Comparison of ENCODE assay signal across 7 cellular contexts in genomic region chr2:225814554-225814953, GRCh38.
"Had no signal": no experiment of that assay in that cellular context is flagged by ENCODE, and none has a peak within 500 bp of the region (broad histone marks: within the 10 kb centered on the region; RNA-seq: fewer than 3 reads in every experiment).

No MANE protein-coding gene starts in this region.

- H3K4me3 ChIP-seq: GM23338 had no signal

- DNase-seq: H9, HCEC 1CT had no signal

- H3K4me2 ChIP-seq: GM23338 had no signal

- ATAC-seq: GM23338, HepG2 had no signal

- H3K27ac ChIP-seq: HL-60 had no signal

- FAIRE-seq: H1, H54, HepG2 had no signal

- H2AFZ ChIP-seq: GM23338 had no signal
